8 cellular contexts compared by ENCODE assay signal in the genomic region with DNA sequence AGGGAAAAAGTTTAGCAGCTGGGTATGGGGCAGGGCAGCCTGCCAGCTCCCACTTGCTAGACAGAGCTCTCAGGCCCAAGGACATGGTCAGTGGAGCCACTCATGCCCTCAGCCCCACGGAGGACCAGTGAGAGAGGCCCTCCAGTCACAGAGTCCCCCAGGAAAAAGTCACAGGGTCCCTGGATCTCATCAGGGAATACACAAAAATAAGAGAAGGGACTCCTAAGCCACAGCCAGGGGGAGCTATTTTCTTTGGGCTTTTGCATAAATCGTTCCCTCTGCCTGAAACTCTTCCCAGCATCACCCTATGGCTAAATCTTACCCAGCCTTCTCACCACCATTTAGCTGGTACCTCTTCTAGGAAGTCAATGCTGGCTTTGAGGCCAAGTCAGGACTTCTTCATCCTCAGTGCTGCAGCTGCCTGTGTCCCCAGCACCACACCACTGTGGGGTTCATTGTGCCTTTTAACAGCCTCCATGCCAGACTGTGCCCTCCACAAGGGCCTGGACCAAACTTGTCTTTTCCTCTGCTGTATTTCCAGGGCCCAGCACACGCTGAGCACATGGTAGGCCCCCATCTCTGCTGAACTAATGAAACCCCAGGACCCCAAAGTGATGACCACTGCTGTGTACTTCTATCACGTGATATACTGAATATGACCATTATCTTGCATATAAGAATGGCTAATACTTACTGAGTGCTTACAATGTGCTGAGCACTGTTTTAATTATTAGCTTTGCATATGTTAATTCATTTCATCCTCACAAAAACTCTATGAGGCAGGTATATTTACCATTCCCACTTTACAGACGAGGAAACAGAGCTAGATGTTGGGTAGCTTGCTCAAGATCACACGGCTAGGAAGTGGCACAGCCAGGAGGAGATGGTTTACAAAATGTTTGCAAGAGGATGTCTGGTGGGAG. TPM values are rescaled to one million over a fixed set of nuclear protein-coding genes. Genes with fewer than 3 reads are reported as not detected.
DNase-seq lines count a peak whose midpoint lies in the region; ATAC-seq, FAIRE-seq and TF ChIP-seq lines count a peak whose summit lies in the region.

No MANE protein-coding gene starts in this region.

- H4K5ac ChIP-seq in H9 (ENCODE audit: insufficient read length, low read depth, low read length) = no peak overlapping the region

- no peak overlapping the region for H4K91ac ChIP-seq in H9 (ENCODE audit: insufficient read length, low read depth, low read length)

- peaks cover 28% of the 10 kb centered on the region for H3K4me1 Mint-ChIP-seq in CD4-positive, alpha-beta T cell (ENCODE audit: low read depth)
- H3K4me1 Mint-ChIP-seq in H9 (peaks cover 14 to 17% of the 10 kb centered on the region in 2 experiments), astrocyte (ENCODE audit: low read depth, unreplicated experiment) (peaks cover 17% of the 10 kb centered on the region)

- peak; percentile 57 for TF ChIP-seq CTCF in CD4-positive, alpha-beta T cell (IDR thresholded peaks at IDR 0.05)
- TF ChIP-seq CTCF in H9 (conservative IDR thresholded peaks at IDR 0.05) (peak; percentile 75), astrocyte (IDR thresholded peaks at IDR 0.05; ENCODE audit: insufficient read depth, low read depth, low read length) (peak; percentile 70)

- H3K4me2 ChIP-seq in H9 (ENCODE audit: insufficient read depth, insufficient read length, low read length) = no peak overlapping the region
- peak overlapping the region; percentile 83 for H3K4me2 ChIP-seq in astrocyte (ENCODE audit: low read length)

- POLR2A ChIA-PET in CD4-positive, alpha-beta T cell (lab: Charles Lee) = interaction anchor here (0.8 to 7.4 kb wide), 17 partner anchors 9 to 437 kb away, joined by 3 to 195 read pairs (median 9); a partner anchor contains a TSS

- no peak overlapping the region for H3K27ac ChIP-seq in CD4-positive, alpha-beta T cell (ENCODE audit: low read depth, low read length)
- no peak overlapping the region for H3K27ac ChIP-seq in H9 (ENCODE audit: insufficient read length, low read depth, low read length)
- peak overlapping the region; percentile 100 for H3K27ac ChIP-seq in astrocyte (ENCODE audit: low read depth, low read length)
- H3K27ac ChIP-seq in iPS-20b (ENCODE audit: low read length) = no peak overlapping the region
- peak overlapping the region in 1 of 2 donors; percentile 98 for H3K27ac ChIP-seq in small intestine (ENCODE audit: low read depth in 1 of 2, low read length in 1 of 2)

- no peak overlapping the region for H2AK5ac ChIP-seq in H9 (ENCODE audit: insufficient read length, low read length)

- H3K23me2 ChIP-seq in H9 (ENCODE audit: insufficient read length, low read depth, low read length, poor library complexity, severe bottlenecking) = peaks cover 5% of the 10 kb centered on the region

- peaks cover 28% of the 10 kb centered on the region for H3K36me3 ChIP-seq in astrocyte (ENCODE audit: insufficient read depth, low read length)
- H3K36me3 ChIP-seq in iPS-20b (ENCODE audit: insufficient read depth, low read depth, low read length) = peaks cover 40% of the 10 kb centered on the region
- peaks cover 11 to 12% of the 10 kb centered on the region in 2 donors for H3K36me3 ChIP-seq in small intestine (ENCODE audit: control insufficient read depth in 2 of 2, insufficient read depth in 2 of 2, low read length in 2 of 2)

- no peak overlapping the region for H3K14ac ChIP-seq in H9 (ENCODE audit: insufficient read depth, low read length)

- FAIRE-seq in astrocyte (lab: Jason Lieb, UNC) = no peak
- no peak for FAIRE-seq in small intestine (lab: Jason Lieb, UNC)

- H3K79me2 ChIP-seq in H9 (ENCODE audit: insufficient read depth, low read length) = no peaks in the 10 kb centered on the region
- H3K79me2 ChIP-seq in astrocyte (ENCODE audit: insufficient read depth, low read length) = peaks cover 43% of the 10 kb centered on the region

- peaks cover 62% of the 10 kb centered on the region for H3K36me3 Mint-ChIP-seq in CD4-positive, alpha-beta T cell (ENCODE audit: low read depth)
- peaks cover 4 to 24% (median 19%) of the 10 kb centered on the region in 3 experiments; a peak in 5 of 7 replicates for H3K36me3 Mint-ChIP-seq in H9 (ENCODE audit: insufficient read depth in 1 of 3, low read depth in 3 of 3)
- H3K36me3 Mint-ChIP-seq in astrocyte (ENCODE audit: low read depth, unreplicated experiment) = peaks cover 2% of the 10 kb centered on the region

- peaks cover 4% of the 10 kb centered on the region for H3K27me3 Mint-ChIP-seq in CD4-positive, alpha-beta T cell
- H3K27me3 Mint-ChIP-seq in H9 (ENCODE audit: low read depth) (no peaks in the 10 kb centered on the region; the same call in 1 of the 2 replicates), astrocyte (ENCODE audit: low read depth, unreplicated experiment) (no peaks in the 10 kb centered on the region)

- no peaks in the 10 kb centered on the region for H3K4me1 ChIP-seq in H9 (ENCODE audit: insufficient read depth, low read length)
- peaks cover 36% of the 10 kb centered on the region for H3K4me1 ChIP-seq in astrocyte (ENCODE audit: insufficient read depth, low read length)
- no peaks in the 10 kb centered on the region; the same call in 1 of the 2 replicates for H3K4me1 ChIP-seq in iPS-20b (ENCODE audit: insufficient read depth, low read length)
- H3K4me1 ChIP-seq in small intestine (ENCODE audit: control insufficient read depth in 2 of 2, insufficient read depth in 1 of 2, low read depth in 1 of 2, low read length in 1 of 2) = peaks cover 0 to 8% of the 10 kb centered on the region in 2 donors

- H3K9me3 ChIP-seq in CD4-positive, alpha-beta T cell (ENCODE audit: control insufficient read depth, low read length) = no peaks in the 10 kb centered on the region
- no peaks in the 10 kb centered on the region for H3K9me3 ChIP-seq in H9 (ENCODE audit: control insufficient read depth, low read depth, low read length)
- no peaks in the 10 kb centered on the region for H3K9me3 ChIP-seq in astrocyte (ENCODE audit: insufficient read depth, low read depth, low read length)
- H3K9me3 ChIP-seq in iPS-20b (ENCODE audit: insufficient read depth, low read depth, low read length) = no peaks in the 10 kb centered on the region
- H3K9me3 ChIP-seq in small intestine (ENCODE audit: control insufficient read depth, low read depth) = no peaks in the 10 kb centered on the region

- H3K18ac ChIP-seq in H9 (ENCODE audit: insufficient read length, low read depth, low read length) = peak overlapping the region; percentile 27

- H2BK15ac ChIP-seq in H9 (ENCODE audit: low read depth, low read length) = no peak overlapping the region

- H2BK12ac ChIP-seq in H9 (ENCODE audit: insufficient read length, low read depth, low read length) = no peak overlapping the region

- no peaks in the 10 kb centered on the region for H3K27me3 ChIP-seq in CD4-positive, alpha-beta T cell (ENCODE audit: control insufficient read depth, insufficient read depth, low read length)
- H3K27me3 ChIP-seq in H9 (ENCODE audit: insufficient read depth, low read length) (no peaks in the 10 kb centered on the region), astrocyte (ENCODE audit: insufficient read depth, low read length) (no peaks in the 10 kb centered on the region), iPS-20b (ENCODE audit: insufficient read depth, low read length) (no peaks in the 10 kb centered on the region), small intestine (ENCODE audit: control insufficient read depth in 2 of 2, insufficient read depth in 2 of 2, low read length in 2 of 2) (no peaks in the 10 kb centered on the region)

- no peak overlapping the region for H3K56ac ChIP-seq in H9 (ENCODE audit: insufficient read length, low read depth, low read length)

- peak overlapping the region; percentile 86 for H3K4me3 ChIP-seq in astrocyte (ENCODE audit: insufficient read depth, low read depth, low read length)
- peak overlapping the region; percentile 1; the same call in 1 of the 2 replicates for H3K4me3 ChIP-seq in iPS-20b (ENCODE audit: low read length)
- peak overlapping the region in 1 of 2 donors; percentile 72 for H3K4me3 ChIP-seq in small intestine (ENCODE audit: low read depth in 1 of 2, low read length in 2 of 2)

- no peak overlapping the region for H2AFZ ChIP-seq in H9 (ENCODE audit: low read length)
- H2AFZ ChIP-seq in astrocyte (ENCODE audit: low read depth, low read length) = no peak overlapping the region

- ATAC-seq in CD4-positive, alpha-beta T cell (ENCODE audit: poor library complexity) = no peak
- ATAC-seq in HG02970 (IDR thresholded peaks at IDR 0.05; ENCODE audit: low FRiP score, unreplicated experiment) = no peak

- H4K20me1 ChIP-seq in H9 (ENCODE audit: control insufficient read depth, insufficient read depth, insufficient read length) (no peaks in the 10 kb centered on the region), astrocyte (ENCODE audit: insufficient read depth, low read length) (peaks cover 32% of the 10 kb centered on the region)

- H3K23ac ChIP-seq in H9 (ENCODE audit: insufficient read length, low read depth, low read length) = no peak overlapping the region

- CTCF ChIA-PET in CD4-positive, alpha-beta T cell (lab: Charles Lee) = interaction anchor here (0.5 to 3.9 kb wide), 19 partner anchors 8 to 1012 kb away, joined by 3 to 20 read pairs (median 4); a partner anchor contains a TSS

- no peak overlapping the region for H2BK20ac ChIP-seq in H9 (ENCODE audit: low read depth, low read length, poor library complexity, severe bottlenecking)

- H3T11ph ChIP-seq in H9 (ENCODE audit: low read length) = no peak overlapping the region

- intact Hi-C loops in CD4-positive, alpha-beta T cell (cut with DNase I, micrococcal nuclease) = loop anchor here (2.0 to 10.0 kb wide), 7 partner anchors 42 to 1085 kb away; a partner anchor contains a TSS

- DNase-seq in CD4-positive, alpha-beta T cell = peak in 1 of 10 experiments; percentile 31
- DNase-seq in H9 (peak; percentile 53), NCI-H774 (lab: John Stamatoyannopoulos, UW) (peak; percentile 9), astrocyte (ENCODE audit: low read depth) (peak; percentile 45), small intestine (peak; percentile 53), activated gamma-delta T cell (lab: John Stamatoyannopoulos, UW) (no peak)

- H3K9me3 Mint-ChIP-seq in CD4-positive, alpha-beta T cell = no peaks in the 10 kb centered on the region
- H3K9me3 Mint-ChIP-seq in H9 = no peaks in the 10 kb centered on the region; a peak in 1 of 5 replicates
- H3K9me3 Mint-ChIP-seq in astrocyte (ENCODE audit: unreplicated experiment) = no peaks in the 10 kb centered on the region

- H3K27ac Mint-ChIP-seq in CD4-positive, alpha-beta T cell = peak overlapping the region; percentile 100
- H3K27ac Mint-ChIP-seq in H9 = peak overlapping the region; percentile 17 to 85 (median 80); a peak in 5 of 7 replicates
- peak overlapping the region; percentile 86 for H3K27ac Mint-ChIP-seq in astrocyte (ENCODE audit: unreplicated experiment)

- no peak overlapping the region for H2BK120ac ChIP-seq in H9 (ENCODE audit: low read depth, low read length, poor library complexity, severe bottlenecking)

- no peaks in the 10 kb centered on the region for H3K79me1 ChIP-seq in H9 (ENCODE audit: insufficient read depth, low read depth, low read length, poor library complexity, severe bottlenecking)

- H3K9ac ChIP-seq in H9 (ENCODE audit: extremely low read depth, insufficient read length, low read length) (no peak overlapping the region), astrocyte (ENCODE audit: low read length) (peak overlapping the region; percentile 96), iPS-20b (ENCODE audit: low read depth, low read length) (peak overlapping the region; percentile 23; the same call in 1 of the 2 replicates)

- peak overlapping the region; percentile 94 for H3K4me3 Mint-ChIP-seq in CD4-positive, alpha-beta T cell
- H3K4me3 Mint-ChIP-seq in H9 (peak overlapping the region; percentile 61 to 92), astrocyte (ENCODE audit: unreplicated experiment) (peak overlapping the region; percentile 94)

- H2BK5ac ChIP-seq in H9 (ENCODE audit: insufficient read length, low read length) = no peak overlapping the region

- no peak overlapping the region for H3K4ac ChIP-seq in H9 (ENCODE audit: low read depth, low read length)

- no peak overlapping the region for H4K8ac ChIP-seq in H9 (replicated peaks; ENCODE audit: insufficient read length, low read depth, low read length)

- WGBS in H9 (ENCODE audit: extremely low coverage, insufficient read length, low lambda C conversion rate) = no CpG with 5 or more reads among the region's 6 CpGs
- WGBS in small intestine, 3 donors = 39 to 45% (median 45%) methylated on average over 6 of the region's 6 CpGs

RNA-seq across cellular contexts. Expression of a gene that starts 2.0 kb away (rescaled TPM):
- total RNA-seq in CD4-positive, alpha-beta T cell = 10 to 100 TPM; 67.3 to 74.6 TPM
- total RNA-seq in H9 (2021) = 19.7 and 21.1 TPM in 2 replicates
- 18.2 and 18.6 TPM in 2 replicates for total RNA-seq in astrocyte
- 10 to 100 TPM; 10.7 to 20.8 (median 14.1) TPM for polyA plus RNA-seq in small intestine

RNA-seq across cellular contexts. Expression of a gene that starts 35.5 kb away (rescaled TPM):
- total RNA-seq in CD4-positive, alpha-beta T cell = 100 to 1,000 TPM; 100 TPM
- total RNA-seq in H9 (2021) = 26.6 and 26.8 TPM in 2 replicates
- total RNA-seq in astrocyte = 12.9 and 13.0 TPM in 2 replicates
- 10 to 100 TPM; 16.1 to 30.0 (median 25.5) TPM for polyA plus RNA-seq in small intestine

RNA-seq across cellular contexts. Expression of a gene that starts 38.7 kb away (rescaled TPM):
- total RNA-seq in CD4-positive, alpha-beta T cell = 1 to 10 TPM; 1.6 to 2.2 TPM
- total RNA-seq in H9 (2021) = 2.0 and 2.7 TPM in 2 replicates
- total RNA-seq in astrocyte = 12.0 and 18.7 TPM in 2 replicates
- polyA plus RNA-seq in small intestine = under 1 TPM in 2 of 3 donors, not detected in 1; 0.66 to 0.81 TPM

RNA-seq across cellular contexts. Expression of a gene that starts 58.0 kb away (rescaled TPM):
- total RNA-seq in CD4-positive, alpha-beta T cell = not detected
- total RNA-seq in H9 (2021) (61.4 and 62.5 TPM in 2 replicates), astrocyte (162 and 167 TPM in 2 replicates)
- 10 to 100 TPM in 2 of 3 donors, 1 to 10 TPM in 1; 2.0 to 67.4 (median 16.5) TPM for polyA plus RNA-seq in small intestine

RNA-seq across cellular contexts. Expression of a gene that starts 59.0 kb away (rescaled TPM):
- 1 to 10 TPM; 1.3 to 2.4 TPM for total RNA-seq in CD4-positive, alpha-beta T cell
- total RNA-seq in H9 (2021) (7.3 and 8.7 TPM in 2 replicates), astrocyte (14.6 and 15.2 TPM in 2 replicates)
- polyA plus RNA-seq in small intestine = 1 to 10 TPM in 1 of 3 donors, not detected in 2; 4.6 TPM
